In genomic region chr6:4268171-4268570, GRCh38 we compare ENCODE assay signal across 21 cellular contexts.
"Had no signal": no experiment of that assay in that cellular context is flagged by ENCODE, and none has a peak within 500 bp of the region (broad histone marks: within the 10 kb centered on the region; RNA-seq: fewer than 3 reads in every experiment).

No MANE protein-coding gene starts in this region.

- H3K27ac ChIP-seq: HL-60 had no signal

- H3K4me3 ChIP-seq: MG63 had no signal

- FAIRE-seq: RCC 7860 had no signal

- DNase-seq: Karpas-422, KG1, MG63, NCI-H1092, NCI-H1105 treated with DMSO at 0.1 percent for 48 hours, NCI-H1417 treated with DMSO at 0.1 percent for 48 hours, NCI-H146, NCI-H1694 treated with DMSO at 0.1 percent for 48 hours, NCI-H1930, NCI-H2081, NCI-H2107, NCI-H2227 treated with DMSO at 0.1 percent for 48 hours, NCI-H524, NCI-H69, NCI-H774, RPMI8226, SHP77, SK-N-SH, SW 1271 had no signal

- H3K36me3 ChIP-seq: MG63 had no signal

- H3K9me3 ChIP-seq: MG63, SK-N-SH had no signal

- H3K27me3 ChIP-seq: MG63 had no signal
